ENCODE assay signal across 9 cellular contexts in genomic region chr2:120245520-120245835, GRCh38. TPM values are rescaled to one million over a fixed set of nuclear protein-coding genes. Genes with fewer than 3 reads are reported as not detected.
DNase-seq lines count a peak whose midpoint lies in the region; ATAC-seq, FAIRE-seq and TF ChIP-seq lines count a peak whose summit lies in the region.
"Had no signal": no experiment of that assay in that cellular context is flagged by ENCODE, and none has a peak within 500 bp of the region (broad histone marks: within the 10 kb centered on the region; RNA-seq: fewer than 3 reads in every experiment).

No MANE protein-coding gene starts in this region.

- H2BK15ac ChIP-seq in mesenchymal stem cell (ENCODE audit: low read depth, poor library complexity, severe bottlenecking) = no peak overlapping the region

- H3K14ac ChIP-seq in mesenchymal stem cell (ENCODE audit: low read length in 2 of 2) = peak overlapping the region in 1 of 2 experiments; percentile 61

- peak in 1 of 2 experiments; percentile 48 for DNase-seq in A549 (ENCODE audit: low read depth in 1 of 2, low spot score in 1 of 2)
- DNase-seq in HuH-7 (ENCODE audit: low spot score) = peak; percentile 94
- peak; percentile 77 to 85 for DNase-seq in SHP77 (lab: John Stamatoyannopoulos, UW)
- peak; percentile 65 for DNase-seq in mesenchymal stem cell
- DNase-seq in cerebellum (ENCODE audit: low spot score) = no peak
- DNase-seq in HK-2 (ENCODE audit: unreplicated experiment) = no peak
- no peak for DNase-seq in activated effector memory CD4-positive, alpha-beta T cell treated with Interleukin-2 at 50 U/mL for 16 hours
- DNase-seq: CD4-positive, alpha-beta T cell had no signal

- no peaks in the 10 kb centered on the region for H3K4me1 Mint-ChIP-seq in activated T-helper 17 cell treated with anti-CD3 and anti-CD28 coated beads, Interleukin-2, amount 50 U/mL, for 72 hours

- H3K27ac Mint-ChIP-seq in activated T-helper 17 cell treated with anti-CD3 and anti-CD28 coated beads, Interleukin-2, amount 50 U/mL, for 72 hours = no peak overlapping the region
- H3K27ac Mint-ChIP-seq: CD4-positive, alpha-beta T cell had no signal

- no peak overlapping the region for H2BK120ac ChIP-seq in mesenchymal stem cell (ENCODE audit: low read depth, low read length)

- no peak for FAIRE-seq in A549 (lab: Jason Lieb, UNC)

- peak; percentile 60 to 76; a peak in 5 of 6 replicates for ATAC-seq in A549
- ATAC-seq in activated T-helper 17 cell treated with anti-CD3 and anti-CD28 coated beads, Interleukin-2, amount 50 U/mL, for 72 hours (replicated peaks) = no peak

- H3K4me1 ChIP-seq in A549 (peaks cover 22% of the 10 kb centered on the region), mesenchymal stem cell (ENCODE audit: control insufficient read depth, insufficient read depth, low read depth, low read length) (peaks cover 25% of the 10 kb centered on the region)

- H3K18ac ChIP-seq in mesenchymal stem cell (ENCODE audit: low read depth in 1 of 2, low read length in 2 of 2) = peak overlapping the region; percentile 23 to 61

- H3K9ac ChIP-seq in mesenchymal stem cell (ENCODE audit: low read length) = no peak overlapping the region

- no peak for TF ChIP-seq RAD21 in A549 (conservative IDR thresholded peaks at IDR 0.05 in 1 of 2, IDR thresholded peaks at IDR 0.05 in 1 of 2)

- no peak overlapping the region for H3K23ac ChIP-seq in mesenchymal stem cell (ENCODE audit: low read length in 2 of 2)

- H3K4me3 Mint-ChIP-seq in activated T-helper 17 cell treated with anti-CD3 and anti-CD28 coated beads, Interleukin-2, amount 50 U/mL, for 72 hours = no peak overlapping the region
- H3K4me3 Mint-ChIP-seq: CD4-positive, alpha-beta T cell had no signal

- peak overlapping the region in 1 of 2 experiments; percentile 72 for H2BK12ac ChIP-seq in mesenchymal stem cell (ENCODE audit: low read length in 2 of 2)

- H3K9me3 ChIP-seq in A549 (no peaks in the 10 kb centered on the region), mesenchymal stem cell (ENCODE audit: control insufficient read depth, low read length) (no peaks in the 10 kb centered on the region)

- H3K4ac ChIP-seq in mesenchymal stem cell (ENCODE audit: low read depth in 1 of 2, low read length in 2 of 2) = no peak overlapping the region

- no peaks in the 10 kb centered on the region for H3K79me1 ChIP-seq in mesenchymal stem cell (replicated peaks; ENCODE audit: low read length, poor library complexity, severe bottlenecking)

- H3K36me3 Mint-ChIP-seq in activated T-helper 17 cell treated with anti-CD3 and anti-CD28 coated beads, Interleukin-2, amount 50 U/mL, for 72 hours (ENCODE audit: low read depth) = no peaks in the 10 kb centered on the region

- peaks cover 4 to 5% of the 10 kb centered on the region in 2 experiments for H3K27me3 ChIP-seq in mesenchymal stem cell (ENCODE audit: control insufficient read depth in 1 of 2, insufficient read depth in 1 of 2, low read length in 2 of 2)

- H4K91ac ChIP-seq in mesenchymal stem cell (ENCODE audit: low read length) = no peak overlapping the region

- H3K4me2 ChIP-seq in A549 (peak overlapping the region; percentile 74), mesenchymal stem cell (ENCODE audit: low read length, poor library complexity, severe bottlenecking) (no peak overlapping the region)

- peaks cover 3% of the 10 kb centered on the region for H3K9me3 Mint-ChIP-seq in activated T-helper 17 cell treated with anti-CD3 and anti-CD28 coated beads, Interleukin-2, amount 50 U/mL, for 72 hours
- H3K9me3 Mint-ChIP-seq: CD4-positive, alpha-beta T cell had no signal

- WGBS in A549 (ENCODE audit: missing lambda C conversion rate) = 38% methylated on average over 2 of the region's 5 CpGs
- WGBS in mesenchymal stem cell = 2% methylated on average over 5 of the region's 5 CpGs

- TF ChIP-seq EP300 in A549 (IDR thresholded peaks at IDR 0.05) = no peak

- no peaks in the 10 kb centered on the region for H3K36me3 ChIP-seq in mesenchymal stem cell (ENCODE audit: control insufficient read depth in 1 of 2, insufficient read depth in 2 of 2, low read depth in 1 of 2, low read length in 2 of 2)

- peaks cover 11% of the 10 kb centered on the region for H3K27me3 Mint-ChIP-seq in activated T-helper 17 cell treated with anti-CD3 and anti-CD28 coated beads, Interleukin-2, amount 50 U/mL, for 72 hours

- POLR2A ChIA-PET in A549 (lab: Yijun Ruan, JAX) = no interaction called here

- CTCF ChIA-PET in A549 (lab: Yijun Ruan, JAX) = interaction anchor here (1.2 kb wide), 3 partner anchors 9 to 136 kb away, joined by 3 to 4 read pairs (median 4); no protein-coding TSS in a partner anchor

- H4K8ac ChIP-seq in mesenchymal stem cell (ENCODE audit: low read length) = peak overlapping the region; percentile 47

- H2AFZ ChIP-seq in mesenchymal stem cell (ENCODE audit: low read depth, low read length) = no peak overlapping the region

- TF ChIP-seq CTCF in A549 (IDR thresholded peaks at IDR 0.05) = no peak

- H2BK5ac ChIP-seq in mesenchymal stem cell (ENCODE audit: low read depth, low read length, poor library complexity, severe bottlenecking) = no peak overlapping the region

- H2AK5ac ChIP-seq in mesenchymal stem cell (ENCODE audit: low read length, severe bottlenecking) = no peak overlapping the region

- no peak for TF ChIP-seq POLR2A in A549 (IDR thresholded peaks at IDR 0.05; ENCODE audit: low read length)

- peak overlapping the region; percentile 51 to 81 for H3K27ac ChIP-seq in A549
- H3K27ac ChIP-seq in mesenchymal stem cell (ENCODE audit: low read length, poor library complexity, severe bottlenecking) = no peak overlapping the region

- no peak overlapping the region for H3K4me3 ChIP-seq in A549
- no peak overlapping the region for H3K4me3 ChIP-seq in mesenchymal stem cell (ENCODE audit: insufficient read depth in 1 of 2, low read depth in 1 of 2, low read length in 2 of 2)

TF ChIP-seq in A549, 52 proteins besides CTCF, POLR2A, EP300 and RAD21:
- no peak for TF ChIP-seq CBX2 (IDR thresholded peaks at IDR 0.05; ENCODE audit: borderline replicate concordance, low read depth)
- TF ChIP-seq SREBF2 (IDR thresholded peaks at IDR 0.05) = no peak
- no peak for TF ChIP-seq HEYL (CRISPR knock-in tag; IDR thresholded peaks at IDR 0.05)
- TF ChIP-seq CEBPB (IDR thresholded peaks at IDR 0.05) = peak in 1 of 2 experiments; percentile 35; a peak in 2 of 4 replicates
- TF ChIP-seq PBX3 (IDR thresholded peaks at IDR 0.05) = no peak
- TF ChIP-seq HMGXB4 (CRISPR knock-in tag; IDR thresholded peaks at IDR 0.05; ENCODE audit: borderline replicate concordance) = no peak

RNA-seq across cellular contexts. Expression of gene RALB, which starts 7.2 kb away (rescaled TPM):
- polyA plus RNA-seq in A549 (2011; rRNA removed) = 65.9 and 72.9 TPM in 2 replicates
- polyA plus RNA-seq in A549 (2012; cell fraction: cytosol; rRNA removed) = 33.6 and 34.3 TPM in 2 replicates
- 10.4 and 19.1 TPM in 2 replicates for polyA plus RNA-seq in A549 (2012; cell fraction: nucleus; rRNA removed)
- 71.5 to 77.4 TPM (median 76.5 TPM) in 3 replicates for polyA plus RNA-seq in A549 (2017; fragmentation: RNase III; extraction: RNeasy Plus Mini Kit Qiagen cat#74134 plus additional on column Dnase treatment)
- polyA minus RNA-seq in A549 (2011; rRNA and poly(A)+ RNA removed) = 21.5 and 22.6 TPM in 2 replicates
- polyA plus RNA-seq in mesenchymal stem cell (2013, experiment 1 of 2) = 50.6 TPM
- 51.3 TPM for polyA plus RNA-seq in mesenchymal stem cell (2013, experiment 2 of 2)
- total RNA-seq in activated T-helper 17 cell treated with anti-CD3 and anti-CD28 coated beads, Interleukin-2, amount 50 U/mL, for 72 hours = 10 to 100 TPM; 77.4 to 91.9 TPM
- total RNA-seq in cerebellum = 24.0 TPM

RNA-seq across cellular contexts. Expression of gene TMEM185B, which starts 22.3 kb away (rescaled TPM):
- polyA plus RNA-seq in A549 (2011; rRNA removed) = 41.8 and 48.5 TPM in 2 replicates
- polyA plus RNA-seq in A549 (2012; cell fraction: cytosol; rRNA removed) = 45.8 and 58.0 TPM in 2 replicates
- 57.3 and 71.9 TPM in 2 replicates for polyA plus RNA-seq in A549 (2012; cell fraction: nucleus; rRNA removed)
- polyA plus RNA-seq in A549 (2017; fragmentation: RNase III; extraction: RNeasy Plus Mini Kit Qiagen cat#74134 plus additional on column Dnase treatment) = 28.7 to 31.5 TPM (median 30.3 TPM) in 3 replicates
- polyA minus RNA-seq in A549 (2011; rRNA and poly(A)+ RNA removed) = 24.1 and 30.9 TPM in 2 replicates
- 24.4 TPM for polyA plus RNA-seq in mesenchymal stem cell (2013, experiment 1 of 2)
- polyA plus RNA-seq in mesenchymal stem cell (2013, experiment 2 of 2) = 24.2 TPM
- total RNA-seq in activated T-helper 17 cell treated with anti-CD3 and anti-CD28 coated beads, Interleukin-2, amount 50 U/mL, for 72 hours = 10 to 100 TPM; 28.0 to 31.2 TPM
- 16.6 TPM for total RNA-seq in cerebellum

Comparison
In these comparisons a context has a peak if more than half of its experiments do, and no peak if none do; other contexts are left out.
1. DNase-seq: peak in HuH-7 (single experiment), SHP77 (2 of 2) and mesenchymal stem cell (single experiment); none in cerebellum (single experiment), HK-2 (single experiment) and activated effector memory CD4-positive, alpha-beta T cell treated with Interleukin-2 at 50 U/mL for 16 hours (single experiment).